19 cellular contexts compared by ENCODE assay signal in the genomic region with DNA sequence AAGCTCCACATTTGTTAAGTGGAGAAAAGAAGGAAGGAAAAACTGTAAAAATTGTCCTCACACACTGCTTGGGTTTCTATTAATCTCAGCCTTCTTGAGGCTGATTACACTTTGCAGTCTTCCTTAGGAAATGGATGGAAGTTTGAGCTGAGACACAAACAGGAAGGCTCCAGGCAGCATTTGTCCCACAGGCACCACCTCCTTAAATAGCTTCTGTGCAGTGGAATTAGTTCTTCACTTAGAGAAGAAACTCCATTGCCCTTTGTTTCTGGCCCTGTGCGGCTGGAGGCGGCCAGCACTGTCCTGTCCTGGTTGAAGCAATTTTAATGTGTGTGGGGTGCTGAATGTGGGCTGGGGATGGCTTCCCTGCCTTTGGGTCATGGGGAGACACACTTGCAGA. TPM values are rescaled to one million over a fixed set of nuclear protein-coding genes. Genes with fewer than 3 reads are reported as not detected.
DNase-seq lines count a peak whose midpoint lies in the region; ATAC-seq, FAIRE-seq and TF ChIP-seq lines count a peak whose summit lies in the region.
"Had no signal": no experiment of that assay in that cellular context is flagged by ENCODE, and none has a peak within 500 bp of the region (broad histone marks: within the 10 kb centered on the region; RNA-seq: fewer than 3 reads in every experiment).

No MANE protein-coding gene starts in this region.

- WGBS in right cardiac atrium, result 71% methylated on average over 2 of the region's 2 CpGs
- 98% methylated on average over 2 of the region's 2 CpGs; no CpG with 5 or more reads in 1 of the 2 experiments for WGBS in endodermal cell (ENCODE audit: insufficient coverage in 1 of 2, insufficient read length in 1 of 2), 2 experiments

- TF ChIP-seq CTCF in endodermal cell (conservative IDR thresholded peaks at IDR 0.05), result no peak
- TF ChIP-seq CTCF in neural crest cell (conservative IDR thresholded peaks at IDR 0.05), result no peak

- H3K36me3 ChIP-seq in endodermal cell (ENCODE audit: control insufficient read depth, insufficient read depth, low read length), result peaks cover 3% of the 10 kb centered on the region
- H3K36me3 ChIP-seq: Peyer's patch had no signal

- no peak for DNase-seq in right cardiac atrium
- DNase-seq in Right ventricle myocardium inferior (ENCODE audit: missing footprints), result no peak
- no peak for DNase-seq in endodermal cell
- DNase-seq in neural crest cell (ENCODE audit: low read depth, low spot score), result no peak
- no peak for DNase-seq in urothelium cell line (ENCODE audit: low spot score)
- DNase-seq in activated naive CD4-positive, alpha-beta T cell treated with anti-CD3 and anti-CD28 coated beads, Interleukin-2, amount 50 U/mL, for 16 hours, result no peak
- no peak for DNase-seq in activated CD4-positive, alpha-beta T cell treated with anti-CD3 and anti-CD28 coated beads, Interleukin-2, amount 10 ng/mL, durations not matched to agents 7 days and 5 days
- DNase-seq: CD4-positive, alpha-beta memory T cell; DMS79 treated with DMSO at 0.1 percent for 48 hours; GDM1; GM23248; Kasumi-1; NCI-H1436; NCI-H2029 treated with DMSO at 0.1 percent for 48 hours; NCI-H510A; Peyer's patch; SIG-M5 had no signal

- no peaks in the 10 kb centered on the region for H3K9me3 ChIP-seq in right cardiac atrium (ENCODE audit: control insufficient read depth, low read length)
- no peaks in the 10 kb centered on the region for H3K9me3 ChIP-seq in endodermal cell (ENCODE audit: control insufficient read depth, low read length)
- H3K9me3 ChIP-seq: Peyer's patch had no signal

- POLR2A ChIA-PET in activated CD4-positive, alpha-beta T cell treated with anti-CD3 and anti-CD28 coated beads, Interleukin-2, amount 10 ng/mL, durations not matched to agents 7 days and 5 days (lab: Charles Lee), result no interaction called here

- peak overlapping the region; percentile 46 for H3K4me3 ChIP-seq in right cardiac atrium (ENCODE audit: low read length)
- H3K4me3 ChIP-seq in endodermal cell (ENCODE audit: low read length), result no peak overlapping the region
- H3K4me3 ChIP-seq: GM23248, Peyer's patch had no signal

- H3K27ac Mint-ChIP-seq in endodermal cell (peak overlapping the region; percentile 77), neural crest cell (ENCODE audit: unreplicated experiment) (peak overlapping the region; percentile 87)
- no peak overlapping the region for H3K27ac Mint-ChIP-seq in activated CD4-positive, alpha-beta T cell treated with anti-CD3 and anti-CD28 coated beads, Interleukin-2, amount 10 ng/mL, durations not matched to agents 7 days and 5 days
- H3K27ac Mint-ChIP-seq: CD4-positive, alpha-beta memory T cell had no signal

- H3K4me1 Mint-ChIP-seq in endodermal cell (peaks cover 53% of the 10 kb centered on the region), neural crest cell (peaks cover 18% of the 10 kb centered on the region)
- H3K4me1 Mint-ChIP-seq in activated CD4-positive, alpha-beta T cell treated with anti-CD3 and anti-CD28 coated beads, Interleukin-2, amount 10 ng/mL, durations not matched to agents 7 days and 5 days, result no peaks in the 10 kb centered on the region
- H3K4me1 Mint-ChIP-seq: CD4-positive, alpha-beta memory T cell had no signal

- CTCF ChIA-PET in activated CD4-positive, alpha-beta T cell treated with anti-CD3 and anti-CD28 coated beads, Interleukin-2, amount 10 ng/mL, durations not matched to agents 7 days and 5 days (lab: Charles Lee), result no interaction called here

- H3K4me1 ChIP-seq in right cardiac atrium (ENCODE audit: control insufficient read depth, insufficient read depth, low read length) (no peaks in the 10 kb centered on the region), endodermal cell (ENCODE audit: control insufficient read depth, insufficient read depth, low read length) (no peaks in the 10 kb centered on the region)
- H3K4me1 ChIP-seq: Peyer's patch had no signal

- intact Hi-C loops in right cardiac atrium (cut with DNase I), result no loop called here
- intact Hi-C loops in Right ventricle myocardium inferior (cut with DNase I), result no loop called here

- H3K9ac ChIP-seq in endodermal cell (ENCODE audit: extremely low read depth, low read length, poor library complexity, severe bottlenecking), result no peak overlapping the region
- H3K9ac ChIP-seq: GM23248 had no signal

- H3K27me3 Mint-ChIP-seq in endodermal cell (ENCODE audit: insufficient read depth) (no peaks in the 10 kb centered on the region), neural crest cell (ENCODE audit: low read depth) (no peaks in the 10 kb centered on the region)
- H3K27me3 Mint-ChIP-seq in activated CD4-positive, alpha-beta T cell treated with anti-CD3 and anti-CD28 coated beads, Interleukin-2, amount 10 ng/mL, durations not matched to agents 7 days and 5 days, result no peaks in the 10 kb centered on the region
- H3K27me3 Mint-ChIP-seq: CD4-positive, alpha-beta memory T cell had no signal

- H3K9me3 Mint-ChIP-seq in endodermal cell, result no peaks in the 10 kb centered on the region
- no peaks in the 10 kb centered on the region for H3K9me3 Mint-ChIP-seq in neural crest cell
- no peaks in the 10 kb centered on the region for H3K9me3 Mint-ChIP-seq in activated CD4-positive, alpha-beta T cell treated with anti-CD3 and anti-CD28 coated beads, Interleukin-2, amount 10 ng/mL, durations not matched to agents 7 days and 5 days

- FAIRE-seq in urothelium cell line (lab: Jason Lieb, UNC), result peak; percentile 37
- FAIRE-seq: GM12892 had no signal

- H3K27ac ChIP-seq in right cardiac atrium (ENCODE audit: low read length), result no peak overlapping the region
- no peak overlapping the region for H3K27ac ChIP-seq in endodermal cell (ENCODE audit: low read depth, low read length)
- H3K27ac ChIP-seq: GM23248 had no signal

- H3K4me3 Mint-ChIP-seq in endodermal cell (no peak overlapping the region), neural crest cell (no peak overlapping the region)
- no peak overlapping the region for H3K4me3 Mint-ChIP-seq in activated CD4-positive, alpha-beta T cell treated with anti-CD3 and anti-CD28 coated beads, Interleukin-2, amount 10 ng/mL, durations not matched to agents 7 days and 5 days
- H3K4me3 Mint-ChIP-seq: CD4-positive, alpha-beta memory T cell had no signal

- H3K36me3 Mint-ChIP-seq in endodermal cell (ENCODE audit: low read depth) (peaks cover 9% of the 10 kb centered on the region), neural crest cell (ENCODE audit: low read depth) (no peaks in the 10 kb centered on the region)
- no peaks in the 10 kb centered on the region for H3K36me3 Mint-ChIP-seq in activated CD4-positive, alpha-beta T cell treated with anti-CD3 and anti-CD28 coated beads, Interleukin-2, amount 10 ng/mL, durations not matched to agents 7 days and 5 days (ENCODE audit: low read depth)
- H3K36me3 Mint-ChIP-seq: CD4-positive, alpha-beta memory T cell had no signal

- peak in 1 of 2 donors; percentile 25 for ATAC-seq in right cardiac atrium
- ATAC-seq in Right ventricle myocardium inferior, result no peak
- no peak for ATAC-seq in HG03354 (IDR thresholded peaks at IDR 0.05; ENCODE audit: poor library complexity, severe bottlenecking, unreplicated experiment)

- H3K27me3 ChIP-seq in right cardiac atrium (ENCODE audit: control insufficient read depth, insufficient read depth) (no peaks in the 10 kb centered on the region), endodermal cell (ENCODE audit: control insufficient read depth, insufficient read depth, low read length, poor library complexity, severe bottlenecking) (no peaks in the 10 kb centered on the region)
- H3K27me3 ChIP-seq: Peyer's patch had no signal

RNA-seq across cellular contexts. Expression of a gene that starts 44.3 kb away (rescaled TPM):
- 1 to 10 TPM; 3.2 to 6.1 (median 4.0) TPM for total RNA-seq in right cardiac atrium
- 0.93 TPM for polyA plus RNA-seq in right cardiac atrium
- 1.1 TPM for total RNA-seq in Right ventricle myocardium inferior
- 100 to 1,000 TPM; 110 to 133 TPM for total RNA-seq in endodermal cell
- polyA plus RNA-seq in endodermal cell (2013, experiment 1 of 2), result 41.9 TPM
- polyA plus RNA-seq in endodermal cell (2013, experiment 2 of 2), result 49.8 TPM
- total RNA-seq in neural crest cell, result 20.2 and 22.5 TPM in 2 replicates
- total RNA-seq in activated CD4-positive, alpha-beta T cell treated with anti-CD3 and anti-CD28 coated beads, Interleukin-2, amount 10 ng/mL, durations not matched to agents 7 days and 5 days, result not detected
- total RNA-seq: CD4-positive, alpha-beta memory T cell; GM23248 had no signal
- polyA plus RNA-seq: CD4-positive, alpha-beta memory T cell had no signal
